ENCODE assay signal across 7 cellular contexts in the genomic region with DNA sequence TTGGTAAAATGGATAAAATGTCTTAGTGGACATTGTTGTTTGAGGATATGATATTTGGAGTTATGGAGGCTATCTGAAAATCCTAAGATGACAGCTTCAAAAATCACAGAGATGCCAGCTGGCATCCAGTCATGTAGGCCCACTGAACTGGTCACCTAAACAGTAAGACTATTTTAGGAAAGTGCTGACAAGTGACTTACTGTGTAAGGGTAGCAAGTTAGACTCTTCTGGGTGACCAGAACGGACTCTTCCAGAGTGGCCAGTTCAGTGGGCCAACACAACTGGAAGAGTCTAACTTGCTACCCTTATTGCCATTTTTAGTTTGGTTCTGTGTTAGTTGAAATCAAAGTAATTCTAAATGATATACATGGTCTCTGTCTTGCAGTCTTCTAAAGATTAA.
"Had no signal": no experiment of that assay in that cellular context is flagged by ENCODE, and none has a peak within 500 bp of the region (broad histone marks: within the 10 kb centered on the region; RNA-seq: fewer than 3 reads in every experiment).

No MANE protein-coding gene starts in this region.

- H3K4me3 ChIP-seq: GM23338 had no signal

- FAIRE-seq: H1, H54, HTR-8/SVneo had no signal

- H3K4me2 ChIP-seq: GM23338 had no signal

- DNase-seq: H9, HCEC 1CT, KBM-7 had no signal

- ATAC-seq: GM23338 had no signal
